ENCODE assay signal across 1 cellular context in genomic region chr11:58578635-58579191, GRCh38.
TF ChIP-seq lines count a peak whose summit lies in the region.

Gene ZFP91 (plus strand): TSS chr11:58579063. CDS start chr11:58579282, 219 bp downstream.

TF ChIP-seq in K562, 482 proteins besides CTCF, POLR2A, EP300 and RAD21 (continued from another document and continues in another):
- TF ChIP-seq MGA (IDR thresholded peaks at IDR 0.05) (peak; percentile 69), GMEB1 (CRISPR knock-in tag; IDR thresholded peaks at IDR 0.05) (peak; percentile 52), SUPT5H (IDR thresholded peaks at IDR 0.05) (peak; percentile 87), BRD4 (IDR thresholded peaks at IDR 0.05) (peak; percentile 14; the same call in 1 of the 2 replicates), MBD2 (IDR thresholded peaks at IDR 0.05; ENCODE audit: borderline replicate concordance, low read depth) (peak; percentile 81; the same call in 1 of the 2 replicates), KDM2B (CRISPR knock-in tag; IDR thresholded peaks at IDR 0.05) (no peak), RBM25 (IDR thresholded peaks at IDR 0.05; ENCODE audit: low read depth, low read length, severe bottlenecking) (peak; percentile 81), FOXJ2 (tag; IDR thresholded peaks at IDR 0.05) (peak; percentile 14; the same call in 1 of the 2 replicates), MECOM (CRISPR knock-in tag; IDR thresholded peaks at IDR 0.05) (no peak), TBP (optimal IDR thresholded peaks at IDR 0.05; ENCODE audit: low read depth, low read length) (peak; percentile 75), NR2C1 (IDR thresholded peaks at IDR 0.05) (no peak), NR2C1 (tag; IDR thresholded peaks at IDR 0.05) (peak; percentile 48), PHF8 (IDR thresholded peaks at IDR 0.05; ENCODE audit: borderline replicate concordance, low read length) (peak; percentile 41), ZNF431 (CRISPR knock-in tag; IDR thresholded peaks at IDR 0.05) (no peak), XRCC5 (IDR thresholded peaks at IDR 0.05; ENCODE audit: low read depth, low read length) (0 out of 2 replicates have a peak, but pooled peaks have one; percentile 37), TAF1 (IDR thresholded peaks at IDR 0.05; ENCODE audit: control insufficient read depth, extremely low read depth, insufficient read depth, low read length, severe bottlenecking) (peak; percentile 44), ARNT (IDR thresholded peaks at IDR 0.05) (no peak), POLR2B (IDR thresholded peaks at IDR 0.05; ENCODE audit: low read depth, partially characterized antibody) (peak; percentile 70), NR2C2 (CRISPR knock-in tag; IDR thresholded peaks at IDR 0.05) (no peak), NR2C2 (tag; IDR thresholded peaks at IDR 0.05) (peak; percentile 84), MEIS2 (IDR thresholded peaks at IDR 0.05; ENCODE audit: partially characterized antibody) (no peak), RBFOX2 (IDR thresholded peaks at IDR 0.05; ENCODE audit: low read depth, low read length) (peak; percentile 82), ARID3A (IDR thresholded peaks at IDR 0.05; ENCODE audit: borderline replicate concordance, low read depth, low read length) (no peak), IFI16 (CRISPR knock-in tag; IDR thresholded peaks at IDR 0.05) (no peak), PRPF4 (IDR thresholded peaks at IDR 0.05; ENCODE audit: insufficient read depth, low read depth, low read length, poor library complexity, severe bottlenecking) (peak; percentile 24), CBX1 (IDR thresholded peaks at IDR 0.05; ENCODE audit: low read depth) (peak; percentile 64; the same call in 1 of the 2 replicates), ZNF133 (CRISPR knock-in tag; IDR thresholded peaks at IDR 0.05) (no peak), ZNF212 (CRISPR knock-in tag; IDR thresholded peaks at IDR 0.05) (0 out of 2 replicates have a peak, but pooled peaks have one; percentile 16), NONO (IDR thresholded peaks at IDR 0.05; ENCODE audit: low read depth in 2 of 2, low read length in 1 of 2) (0 out of 4 replicates have a peak, but pooled peaks of 1 of the 2 experiments have one; percentile 19), PATZ1 (CRISPR knock-in tag; IDR thresholded peaks at IDR 0.05; ENCODE audit: borderline replicate concordance) (peak; percentile 79), HMGN3 (IDR thresholded peaks at IDR 0.05; ENCODE audit: borderline replicate concordance, extremely low read depth, insufficient read length, low read depth, low read length) (peak; percentile 1), ZNF830 (CRISPR knock-in tag; IDR thresholded peaks at IDR 0.05) (peak; percentile 63; the same call in 1 of the 2 replicates), HMBOX1 (IDR thresholded peaks at IDR 0.05) (peak; percentile 43; the same call in 1 of the 2 replicates), SMARCE1 (IDR thresholded peaks at IDR 0.05) (no peak), ZNF740 (CRISPR knock-in tag; IDR thresholded peaks at IDR 0.05) (0 out of 2 replicates have a peak, but pooled peaks have one; percentile 19), ZNF740 (tag; IDR thresholded peaks at IDR 0.05) (peak in 1 of 2 experiments; percentile 92; a peak in 2 of 4 replicates), ARHGAP35 (IDR thresholded peaks at IDR 0.05; ENCODE audit: partially characterized antibody) (peak; percentile 92), HDAC8 (tag; IDR thresholded peaks at IDR 0.05) (no peak), RB1 (IDR thresholded peaks at IDR 0.05; ENCODE audit: low read depth) (peak; percentile 59; the same call in 1 of the 2 replicates), ILF3 (IDR thresholded peaks at IDR 0.05; ENCODE audit: borderline replicate concordance) (no peak), ZBTB5 (IDR thresholded peaks at IDR 0.05) (no peak)
